In genomic region chr4:48898733-48899431, GRCh38 we compare ENCODE assay signal across 10 cellular contexts. TPM values are rescaled to one million over a fixed set of nuclear protein-coding genes. Genes with fewer than 3 reads are reported as not detected.
A peak's percentile ranks its signal among the peaks of the same experiment; 100 is the strongest.
DNase-seq lines count a peak whose midpoint lies in the region; ATAC-seq and TF ChIP-seq lines count a peak whose summit lies in the region.
"Had no signal": no experiment of that assay in that cellular context is flagged by ENCODE, and none has a peak within 500 bp of the region (broad histone marks: within the 10 kb centered on the region; RNA-seq: fewer than 3 reads in every experiment).

No MANE protein-coding gene starts in this region.

- DNase-seq in SIG-M5 treated with dmso at 0.1 percent for 504 hours (lab: John Stamatoyannopoulos, UW; ENCODE audit: unreplicated experiment) (peak; percentile 38), SIG-M5 (lab: John Stamatoyannopoulos, UW) (no peak), SKM-1 treated with dmso at 0.1 percent for 144 hours (lab: John Stamatoyannopoulos, UW; ENCODE audit: unreplicated experiment) (peak; percentile 30), HEK293T (ENCODE audit: extremely low spot score) (no peak)
- no peak for DNase-seq in naive thymus-derived CD8-positive, alpha-beta T cell
- no peak for DNase-seq in stimulated activated CD4-positive, alpha-beta T cell treated with anti-CD3 and anti-CD28 coated beads, Interleukin-15, amount 100 ng/mL, for 24 hours
- DNase-seq in stimulated activated CD4-positive, alpha-beta T cell treated with anti-CD3 and anti-CD28 coated beads, Interleukin-4, amount 100 ng/mL, for 1 hour, result no peak
- DNase-seq: right cardiac atrium had no signal

- H3K27me3 Mint-ChIP-seq in naive thymus-derived CD8-positive, alpha-beta T cell, result no peaks in the 10 kb centered on the region

- peaks cover 33 to 61% (median 44%) of the 10 kb centered on the region in 4 donors for H3K4me1 Mint-ChIP-seq in naive thymus-derived CD8-positive, alpha-beta T cell
- H3K4me1 Mint-ChIP-seq: brain had no signal

- H3K4me3 Mint-ChIP-seq in naive thymus-derived CD8-positive, alpha-beta T cell, result peak overlapping the region in 4 of 10 donors; percentile 4 to 36 (median 30)

- H3K36me3 Mint-ChIP-seq in naive thymus-derived CD8-positive, alpha-beta T cell, result peaks cover 8 to 96% (median 51%) of the 10 kb centered on the region in 3 donors

- CTCF ChIA-PET in HEK293T (lab: Yijun Ruan, JAX), result no interaction called here

- POLR2A ChIA-PET in naive thymus-derived CD8-positive, alpha-beta T cell (lab: Charles Lee), result no interaction called here
- POLR2A ChIA-PET in HEK293T (lab: Yijun Ruan, JAX), result no interaction called here

- H3K27ac Mint-ChIP-seq in naive thymus-derived CD8-positive, alpha-beta T cell, result peak overlapping the region in 8 of 10 donors; percentile 7 to 72 (median 41)

- peak; percentile 88 for ATAC-seq in HG02938 (IDR thresholded peaks at IDR 0.05; ENCODE audit: unreplicated experiment)
- ATAC-seq in naive thymus-derived CD8-positive, alpha-beta T cell, result no peak

- H3K9me3 Mint-ChIP-seq in naive thymus-derived CD8-positive, alpha-beta T cell, result no peaks in the 10 kb centered on the region
- H3K9me3 Mint-ChIP-seq: brain had no signal

TF ChIP-seq in HEK293T, 16 proteins besides CTCF, POLR2A, EP300 and RAD21:
- TF ChIP-seq PKNOX1 (IDR thresholded peaks at IDR 0.05) (no peak), NFRKB (IDR thresholded peaks at IDR 0.05) (no peak), LEF1 (IDR thresholded peaks at IDR 0.05; ENCODE audit: borderline replicate concordance) (no peak)

RNA-seq across cellular contexts. Expression of gene OCIAD2, which starts 7.7 kb away (rescaled TPM):
- total RNA-seq in naive thymus-derived CD8-positive, alpha-beta T cell, result 100 to 1,000 TPM; 110 to 127 TPM
- polyA plus RNA-seq in naive thymus-derived CD8-positive, alpha-beta T cell, result 100 to 1,000 TPM; 261 to 277 (median 272) TPM

Comparison
In these comparisons a context has a peak if more than half of its experiments do, and no peak if none do; other contexts are left out.
1. DNase-seq: peak in SIG-M5 treated with dmso at 0.1 percent for 504 hours (single experiment) and SKM-1 treated with dmso at 0.1 percent for 144 hours (single experiment); none in SIG-M5 (single experiment), naive thymus-derived CD8-positive, alpha-beta T cell (0 of 10), stimulated activated CD4-positive, alpha-beta T cell treated with anti-CD3 and anti-CD28 coated beads, Interleukin-15, amount 100 ng/mL, for 24 hours (single experiment), HEK293T (single experiment) and stimulated activated CD4-positive, alpha-beta T cell treated with anti-CD3 and anti-CD28 coated beads, Interleukin-4, amount 100 ng/mL, for 1 hour (single experiment).